Comparison of ENCODE assay signal across 1 cellular context in the genomic region with DNA sequence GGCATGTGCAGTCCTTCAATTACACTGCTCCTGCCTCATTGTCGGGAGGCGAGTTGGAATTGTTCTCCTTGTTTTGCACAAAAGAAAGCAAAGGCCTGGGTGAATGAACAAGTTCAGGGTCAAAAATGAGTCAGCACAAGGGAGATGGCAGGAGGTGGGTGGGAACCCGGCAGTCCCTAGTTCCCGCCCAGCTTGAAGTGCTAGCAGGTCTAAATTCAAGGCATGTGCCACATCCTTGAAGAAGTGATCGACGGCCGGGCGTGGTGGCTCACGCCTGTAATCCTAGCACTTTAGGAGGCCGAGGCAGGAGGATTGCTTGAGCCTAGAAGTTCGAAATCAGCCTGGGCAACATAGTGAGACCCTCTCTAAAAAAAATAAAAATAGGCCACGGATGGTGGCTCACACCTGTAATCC.
TF ChIP-seq lines count a peak whose summit lies in the region.

No MANE protein-coding gene starts in this region.

TF ChIP-seq in HepG2, 621 proteins besides CTCF, POLR2A, EP300 and RAD21 (continued from another document and continues in another):
- TF ChIP-seq, protein P1, sequence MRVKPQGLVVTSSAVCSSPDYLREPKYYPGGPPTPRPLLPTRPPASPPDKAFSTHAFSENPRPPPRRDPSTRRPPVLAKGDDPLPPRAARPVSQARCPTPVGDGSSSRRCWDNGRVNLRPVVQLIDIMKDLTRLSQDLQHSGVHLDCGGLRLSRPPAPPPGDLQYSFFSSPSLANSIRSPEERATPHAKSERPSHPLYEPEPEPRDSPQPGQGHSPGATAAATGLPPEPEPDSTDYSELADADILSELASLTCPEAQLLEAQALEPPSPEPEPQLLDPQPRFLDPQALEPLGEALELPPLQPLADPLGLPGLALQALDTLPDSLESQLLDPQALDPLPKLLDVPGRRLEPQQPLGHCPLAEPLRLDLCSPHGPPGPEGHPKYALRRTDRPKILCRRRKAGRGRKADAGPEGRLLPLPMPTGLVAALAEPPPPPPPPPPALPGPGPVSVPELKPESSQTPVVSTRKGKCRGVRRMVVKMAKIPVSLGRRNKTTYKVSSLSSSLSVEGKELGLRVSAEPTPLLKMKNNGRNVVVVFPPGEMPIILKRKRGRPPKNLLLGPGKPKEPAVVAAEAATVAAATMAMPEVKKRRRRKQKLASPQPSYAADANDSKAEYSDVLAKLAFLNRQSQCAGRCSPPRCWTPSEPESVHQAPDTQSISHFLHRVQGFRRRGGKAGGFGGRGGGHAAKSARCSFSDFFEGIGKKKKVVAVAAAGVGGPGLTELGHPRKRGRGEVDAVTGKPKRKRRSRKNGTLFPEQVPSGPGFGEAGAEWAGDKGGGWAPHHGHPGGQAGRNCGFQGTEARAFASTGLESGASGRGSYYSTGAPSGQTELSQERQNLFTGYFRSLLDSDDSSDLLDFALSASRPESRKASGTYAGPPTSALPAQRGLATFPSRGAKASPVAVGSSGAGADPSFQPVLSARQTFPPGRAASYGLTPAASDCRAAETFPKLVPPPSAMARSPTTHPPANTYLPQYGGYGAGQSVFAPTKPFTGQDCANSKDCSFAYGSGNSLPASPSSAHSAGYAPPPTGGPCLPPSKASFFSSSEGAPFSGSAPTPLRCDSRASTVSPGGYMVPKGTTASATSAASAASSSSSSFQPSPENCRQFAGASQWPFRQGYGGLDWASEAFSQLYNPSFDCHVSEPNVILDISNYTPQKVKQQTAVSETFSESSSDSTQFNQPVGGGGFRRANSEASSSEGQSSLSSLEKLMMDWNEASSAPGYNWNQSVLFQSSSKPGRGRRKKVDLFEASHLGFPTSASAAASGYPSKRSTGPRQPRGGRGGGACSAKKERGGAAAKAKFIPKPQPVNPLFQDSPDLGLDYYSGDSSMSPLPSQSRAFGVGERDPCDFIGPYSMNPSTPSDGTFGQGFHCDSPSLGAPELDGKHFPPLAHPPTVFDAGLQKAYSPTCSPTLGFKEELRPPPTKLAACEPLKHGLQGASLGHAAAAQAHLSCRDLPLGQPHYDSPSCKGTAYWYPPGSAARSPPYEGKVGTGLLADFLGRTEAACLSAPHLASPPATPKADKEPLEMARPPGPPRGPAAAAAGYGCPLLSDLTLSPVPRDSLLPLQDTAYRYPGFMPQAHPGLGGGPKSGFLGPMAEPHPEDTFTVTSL (CRISPR knock-in tag; IDR thresholded peaks at IDR 0.05; ENCODE audit: borderline replicate concordance): peak; percentile 54; the same call in 1 of the 2 replicates
- TF ChIP-seq TBP (CRISPR knock-in tag; IDR thresholded peaks at IDR 0.05): no peak
- TF ChIP-seq ZNF607 (CRISPR knock-in tag; IDR thresholded peaks at IDR 0.05; ENCODE audit: borderline replicate concordance): peak; percentile 66; the same call in 1 of the 2 replicates
- TF ChIP-seq DR1 (CRISPR knock-in tag; IDR thresholded peaks at IDR 0.05): no peak
- no peak for TF ChIP-seq ZNF543 (CRISPR knock-in tag; IDR thresholded peaks at IDR 0.05)
- TF ChIP-seq ATRX (CRISPR knock-in tag; IDR thresholded peaks at IDR 0.05; ENCODE audit: borderline replicate concordance): no peak
- TF ChIP-seq SIN3B (IDR thresholded peaks at IDR 0.05; ENCODE audit: low read length): no peak
- peak; percentile 24; the same call in 1 of the 2 replicates for TF ChIP-seq ZNF574 (CRISPR knock-in tag; IDR thresholded peaks at IDR 0.05)
- TF ChIP-seq, protein P2, sequence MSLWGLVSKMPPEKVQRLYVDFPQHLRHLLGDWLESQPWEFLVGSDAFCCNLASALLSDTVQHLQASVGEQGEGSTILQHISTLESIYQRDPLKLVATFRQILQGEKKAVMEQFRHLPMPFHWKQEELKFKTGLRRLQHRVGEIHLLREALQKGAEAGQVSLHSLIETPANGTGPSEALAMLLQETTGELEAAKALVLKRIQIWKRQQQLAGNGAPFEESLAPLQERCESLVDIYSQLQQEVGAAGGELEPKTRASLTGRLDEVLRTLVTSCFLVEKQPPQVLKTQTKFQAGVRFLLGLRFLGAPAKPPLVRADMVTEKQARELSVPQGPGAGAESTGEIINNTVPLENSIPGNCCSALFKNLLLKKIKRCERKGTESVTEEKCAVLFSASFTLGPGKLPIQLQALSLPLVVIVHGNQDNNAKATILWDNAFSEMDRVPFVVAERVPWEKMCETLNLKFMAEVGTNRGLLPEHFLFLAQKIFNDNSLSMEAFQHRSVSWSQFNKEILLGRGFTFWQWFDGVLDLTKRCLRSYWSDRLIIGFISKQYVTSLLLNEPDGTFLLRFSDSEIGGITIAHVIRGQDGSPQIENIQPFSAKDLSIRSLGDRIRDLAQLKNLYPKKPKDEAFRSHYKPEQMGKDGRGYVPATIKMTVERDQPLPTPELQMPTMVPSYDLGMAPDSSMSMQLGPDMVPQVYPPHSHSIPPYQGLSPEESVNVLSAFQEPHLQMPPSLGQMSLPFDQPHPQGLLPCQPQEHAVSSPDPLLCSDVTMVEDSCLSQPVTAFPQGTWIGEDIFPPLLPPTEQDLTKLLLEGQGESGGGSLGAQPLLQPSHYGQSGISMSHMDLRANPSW (CRISPR knock-in tag; IDR thresholded peaks at IDR 0.05; ENCODE audit: borderline replicate concordance): no peak
- no peak for TF ChIP-seq ZNF703 (CRISPR knock-in tag; IDR thresholded peaks at IDR 0.05; ENCODE audit: borderline replicate concordance)
- TF ChIP-seq SNRNP70 (IDR thresholded peaks at IDR 0.05; ENCODE audit: low read depth, low read length): no peak
- no peak for TF ChIP-seq ZXDC (CRISPR knock-in tag; IDR thresholded peaks at IDR 0.05)
- TF ChIP-seq TBL1XR1 (IDR thresholded peaks at IDR 0.05; ENCODE audit: borderline replicate concordance, low read length, partially characterized antibody): no peak
- TF ChIP-seq, protein P3, sequence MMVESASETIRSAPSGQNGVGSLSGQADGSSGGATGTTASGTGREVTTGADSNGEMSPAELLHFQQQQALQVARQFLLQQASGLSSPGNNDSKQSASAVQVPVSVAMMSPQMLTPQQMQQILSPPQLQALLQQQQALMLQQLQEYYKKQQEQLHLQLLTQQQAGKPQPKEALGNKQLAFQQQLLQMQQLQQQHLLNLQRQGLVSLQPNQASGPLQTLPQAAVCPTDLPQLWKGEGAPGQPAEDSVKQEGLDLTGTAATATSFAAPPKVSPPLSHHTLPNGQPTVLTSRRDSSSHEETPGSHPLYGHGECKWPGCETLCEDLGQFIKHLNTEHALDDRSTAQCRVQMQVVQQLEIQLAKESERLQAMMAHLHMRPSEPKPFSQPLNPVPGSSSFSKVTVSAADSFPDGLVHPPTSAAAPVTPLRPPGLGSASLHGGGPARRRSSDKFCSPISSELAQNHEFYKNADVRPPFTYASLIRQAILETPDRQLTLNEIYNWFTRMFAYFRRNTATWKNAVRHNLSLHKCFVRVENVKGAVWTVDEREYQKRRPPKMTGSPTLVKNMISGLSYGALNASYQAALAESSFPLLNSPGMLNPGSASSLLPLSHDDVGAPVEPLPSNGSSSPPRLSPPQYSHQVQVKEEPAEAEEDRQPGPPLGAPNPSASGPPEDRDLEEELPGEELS (CRISPR knock-in tag; IDR thresholded peaks at IDR 0.05): peak; percentile 63
- TF ChIP-seq SOX5 (CRISPR knock-in tag; IDR thresholded peaks at IDR 0.05; ENCODE audit: borderline replicate concordance): peak; percentile 94
- TF ChIP-seq ZNF577 (CRISPR knock-in tag; IDR thresholded peaks at IDR 0.05; ENCODE audit: borderline replicate concordance, low read depth): no peak
- no peak for TF ChIP-seq TBX3 (IDR thresholded peaks at IDR 0.05; ENCODE audit: borderline replicate concordance)
- TF ChIP-seq CBFB (CRISPR knock-in tag; IDR thresholded peaks at IDR 0.05): no peak
- TF ChIP-seq HOMEZ (CRISPR knock-in tag; IDR thresholded peaks at IDR 0.05; ENCODE audit: low read depth): peak; percentile 66
- TF ChIP-seq, protein P4, sequence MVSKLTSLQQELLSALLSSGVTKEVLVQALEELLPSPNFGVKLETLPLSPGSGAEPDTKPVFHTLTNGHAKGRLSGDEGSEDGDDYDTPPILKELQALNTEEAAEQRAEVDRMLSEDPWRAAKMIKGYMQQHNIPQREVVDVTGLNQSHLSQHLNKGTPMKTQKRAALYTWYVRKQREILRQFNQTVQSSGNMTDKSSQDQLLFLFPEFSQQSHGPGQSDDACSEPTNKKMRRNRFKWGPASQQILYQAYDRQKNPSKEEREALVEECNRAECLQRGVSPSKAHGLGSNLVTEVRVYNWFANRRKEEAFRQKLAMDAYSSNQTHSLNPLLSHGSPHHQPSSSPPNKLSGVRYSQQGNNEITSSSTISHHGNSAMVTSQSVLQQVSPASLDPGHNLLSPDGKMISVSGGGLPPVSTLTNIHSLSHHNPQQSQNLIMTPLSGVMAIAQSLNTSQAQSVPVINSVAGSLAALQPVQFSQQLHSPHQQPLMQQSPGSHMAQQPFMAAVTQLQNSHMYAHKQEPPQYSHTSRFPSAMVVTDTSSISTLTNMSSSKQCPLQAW (CRISPR knock-in tag; IDR thresholded peaks at IDR 0.05): no peak
- no peak; the same call in 1 of the 2 replicates for TF ChIP-seq ZFY (CRISPR knock-in tag; IDR thresholded peaks at IDR 0.05)
- no peak for TF ChIP-seq ZNF557 (CRISPR knock-in tag; IDR thresholded peaks at IDR 0.05)
- TF ChIP-seq GPBP1L1 (CRISPR knock-in tag; IDR thresholded peaks at IDR 0.05): no peak
- TF ChIP-seq, protein P5, sequence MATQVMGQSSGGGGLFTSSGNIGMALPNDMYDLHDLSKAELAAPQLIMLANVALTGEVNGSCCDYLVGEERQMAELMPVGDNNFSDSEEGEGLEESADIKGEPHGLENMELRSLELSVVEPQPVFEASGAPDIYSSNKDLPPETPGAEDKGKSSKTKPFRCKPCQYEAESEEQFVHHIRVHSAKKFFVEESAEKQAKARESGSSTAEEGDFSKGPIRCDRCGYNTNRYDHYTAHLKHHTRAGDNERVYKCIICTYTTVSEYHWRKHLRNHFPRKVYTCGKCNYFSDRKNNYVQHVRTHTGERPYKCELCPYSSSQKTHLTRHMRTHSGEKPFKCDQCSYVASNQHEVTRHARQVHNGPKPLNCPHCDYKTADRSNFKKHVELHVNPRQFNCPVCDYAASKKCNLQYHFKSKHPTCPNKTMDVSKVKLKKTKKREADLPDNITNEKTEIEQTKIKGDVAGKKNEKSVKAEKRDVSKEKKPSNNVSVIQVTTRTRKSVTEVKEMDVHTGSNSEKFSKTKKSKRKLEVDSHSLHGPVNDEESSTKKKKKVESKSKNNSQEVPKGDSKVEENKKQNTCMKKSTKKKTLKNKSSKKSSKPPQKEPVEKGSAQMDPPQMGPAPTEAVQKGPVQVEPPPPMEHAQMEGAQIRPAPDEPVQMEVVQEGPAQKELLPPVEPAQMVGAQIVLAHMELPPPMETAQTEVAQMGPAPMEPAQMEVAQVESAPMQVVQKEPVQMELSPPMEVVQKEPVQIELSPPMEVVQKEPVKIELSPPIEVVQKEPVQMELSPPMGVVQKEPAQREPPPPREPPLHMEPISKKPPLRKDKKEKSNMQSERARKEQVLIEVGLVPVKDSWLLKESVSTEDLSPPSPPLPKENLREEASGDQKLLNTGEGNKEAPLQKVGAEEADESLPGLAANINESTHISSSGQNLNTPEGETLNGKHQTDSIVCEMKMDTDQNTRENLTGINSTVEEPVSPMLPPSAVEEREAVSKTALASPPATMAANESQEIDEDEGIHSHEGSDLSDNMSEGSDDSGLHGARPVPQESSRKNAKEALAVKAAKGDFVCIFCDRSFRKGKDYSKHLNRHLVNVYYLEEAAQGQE (IDR thresholded peaks at IDR 0.05; ENCODE audit: borderline replicate concordance in 1 of 2, low read depth in 1 of 2, low read length in 2 of 2): no peak
- no peak for TF ChIP-seq ZNF234 (CRISPR knock-in tag; conservative IDR thresholded peaks at IDR 0.05)
